Comparison of ENCODE assay signal across 8 cellular contexts in the genomic region with DNA sequence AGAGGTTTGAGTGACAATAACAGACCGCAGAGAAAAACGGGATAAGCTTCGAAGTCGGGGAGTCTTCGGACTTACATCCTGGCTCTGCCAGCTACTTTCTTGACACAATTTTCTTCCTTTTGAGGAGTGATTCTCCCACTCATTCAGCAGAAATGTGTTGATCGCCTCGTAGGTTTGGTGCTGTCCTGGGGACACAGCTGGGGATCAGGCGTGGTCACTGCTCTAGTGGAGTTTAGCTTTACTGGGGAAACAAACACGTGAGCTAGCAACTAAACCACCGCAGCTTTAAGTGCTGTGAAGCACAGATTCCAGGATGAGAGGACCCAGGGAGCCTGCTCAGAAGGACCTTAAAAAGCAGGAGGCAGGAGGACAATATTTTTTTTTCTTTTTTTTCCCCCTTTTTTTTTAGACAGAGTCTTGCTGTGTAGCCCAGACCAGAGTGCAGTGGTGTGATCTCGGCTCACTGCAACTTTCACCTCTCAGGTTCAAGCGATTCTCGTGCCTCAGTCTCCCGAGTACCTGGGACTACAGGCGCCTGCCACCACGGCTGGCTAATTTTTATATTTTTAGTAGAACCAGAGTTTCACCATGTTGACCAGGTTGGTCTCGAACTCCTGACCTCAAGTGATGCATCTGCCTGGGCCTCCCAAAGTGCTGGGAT. TPM values are rescaled to one million over a fixed set of nuclear protein-coding genes. Genes with fewer than 3 reads are reported as not detected.
DNase-seq lines count a peak whose midpoint lies in the region; ATAC-seq and TF ChIP-seq lines count a peak whose summit lies in the region.

No MANE protein-coding gene starts in this region.

- H3K79me2 ChIP-seq in hepatocyte, result no peaks in the 10 kb centered on the region
- H3K79me2 ChIP-seq in smooth muscle cell (ENCODE audit: low read depth), result no peaks in the 10 kb centered on the region

- H3K27me3 ChIP-seq in hepatocyte (no peaks in the 10 kb centered on the region), smooth muscle cell (ENCODE audit: low read depth) (no peaks in the 10 kb centered on the region)

- H3K4me3 ChIP-seq in hepatocyte, result peak overlapping the region; percentile 28
- H3K4me3 ChIP-seq in smooth muscle cell, result peak overlapping the region; percentile 58

- CTCF ChIA-PET in activated naive CD4-positive, alpha-beta T cell treated with anti-CD3 and anti-CD28 coated beads for 36 hours (lab: Charles Lee), result interaction anchor here (0.6 to 2.1 kb wide), 10 partner anchors 9 to 1736 kb away, joined by 3 to 11 read pairs (median 3); a partner anchor contains a TSS

- peak overlapping the region; percentile 100 for H3K27ac Mint-ChIP-seq in activated naive CD4-positive, alpha-beta T cell treated with anti-CD3 and anti-CD28 coated beads for 36 hours
- H3K27ac Mint-ChIP-seq in activated T-helper 2 cell treated with anti-CD3 and anti-CD28 coated beads, Interferon-gamma antibody, Interleukin-2, Interleukin-4, amounts not matched to agents 10 μg/mL and 5 μg/mL and 100 μg/mL, durations not matched to agents 14 hours and 24 hours and 36 hours, result peak overlapping the region; percentile 96

- H3K9me3 ChIP-seq in hepatocyte (ENCODE audit: low read depth) (no peaks in the 10 kb centered on the region), smooth muscle cell (replicated peaks; ENCODE audit: low read depth) (no peaks in the 10 kb centered on the region)

- H4K20me1 ChIP-seq in hepatocyte (ENCODE audit: insufficient read depth, poor library complexity, severe bottlenecking), result no peaks in the 10 kb centered on the region
- no peaks in the 10 kb centered on the region for H4K20me1 ChIP-seq in smooth muscle cell (ENCODE audit: low read depth)

- H2AFZ ChIP-seq in hepatocyte (peak overlapping the region; percentile 66), smooth muscle cell (ENCODE audit: low read depth) (peak overlapping the region; percentile 34)

- intact Hi-C loops in activated naive CD4-positive, alpha-beta T cell treated with anti-CD3 and anti-CD28 coated beads for 36 hours (cut with micrococcal nuclease), result loop anchor here (1.0 to 10.0 kb wide), 9 partner anchors 128 to 1340 kb away; a partner anchor contains a TSS
- intact Hi-C loops in activated T-helper 2 cell treated with anti-CD3 and anti-CD28 coated beads, Interferon-gamma antibody, Interleukin-2, Interleukin-4, amounts not matched to agents 10 μg/mL and 5 μg/mL and 100 μg/mL, durations not matched to agents 14 hours and 24 hours and 36 hours (cut with micrococcal nuclease), result loop anchor here (2.0 to 5.0 kb wide), 3 partner anchors 132 to 357 kb away; a partner anchor contains a TSS

- peak overlapping the region; percentile 90 for H3K4me3 Mint-ChIP-seq in activated naive CD4-positive, alpha-beta T cell treated with anti-CD3 and anti-CD28 coated beads for 36 hours
- H3K4me3 Mint-ChIP-seq in activated T-helper 2 cell treated with anti-CD3 and anti-CD28 coated beads, Interferon-gamma antibody, Interleukin-2, Interleukin-4, amounts not matched to agents 10 μg/mL and 5 μg/mL and 100 μg/mL, durations not matched to agents 14 hours and 24 hours and 36 hours (ENCODE audit: low read depth), result peak overlapping the region; percentile 88

- TF ChIP-seq CTCF in hepatocyte (IDR thresholded peaks at IDR 0.05; ENCODE audit: poor library complexity) (no peak), smooth muscle cell (IDR thresholded peaks at IDR 0.05; ENCODE audit: borderline replicate concordance, insufficient read depth, poor library complexity, severe bottlenecking) (no peak)

- H3K36me3 ChIP-seq in hepatocyte (replicated peaks; ENCODE audit: insufficient read depth, low read depth) (no peaks in the 10 kb centered on the region), smooth muscle cell (ENCODE audit: low read depth) (no peaks in the 10 kb centered on the region)

- H3K4me2 ChIP-seq in hepatocyte (peak overlapping the region; percentile 75), smooth muscle cell (peak overlapping the region; percentile 78)

- no peaks in the 10 kb centered on the region for H3K9me2 ChIP-seq in hepatocyte (replicated peaks; ENCODE audit: insufficient read depth)

- H3K27ac ChIP-seq in hepatocyte (peak overlapping the region; percentile 70), smooth muscle cell (ENCODE audit: low read depth) (peak overlapping the region; percentile 93)

- peaks cover 9% of the 10 kb centered on the region for H3K4me1 ChIP-seq in hepatocyte (ENCODE audit: insufficient read depth)
- H3K4me1 ChIP-seq in smooth muscle cell (ENCODE audit: low read depth), result no peaks in the 10 kb centered on the region

- DNase-seq in activated naive CD4-positive, alpha-beta T cell treated with anti-CD3 and anti-CD28 coated beads for 36 hours, result no peak
- DNase-seq in activated naive CD4-positive, alpha-beta T cell treated with anti-CD3 and anti-CD28 coated beads, Interleukin-2, amount 50 U/mL, for 16 hours, result no peak
- no peak for DNase-seq in activated T-helper 2 cell treated with anti-CD3 and anti-CD28 coated beads, Interferon-gamma antibody, Interleukin-2, Interleukin-4, amounts not matched to agents 10 μg/mL and 5 μg/mL and 100 μg/mL, durations not matched to agents 14 hours and 24 hours and 36 hours (ENCODE audit: low spot score)
- peak; percentile 45 for DNase-seq in hepatocyte (ENCODE audit: low spot score)
- no peak for DNase-seq in smooth muscle cell (lab: John Stamatoyannopoulos, UW; ENCODE audit: unreplicated experiment)
- no peak for DNase-seq in T1000 (lab: John Stamatoyannopoulos, UW)
- DNase-seq in stimulated activated naive CD4-positive, alpha-beta T cell (lab: John Stamatoyannopoulos, UW), result no peak

- peaks cover 29% of the 10 kb centered on the region for H3K4me1 Mint-ChIP-seq in activated naive CD4-positive, alpha-beta T cell treated with anti-CD3 and anti-CD28 coated beads for 36 hours (ENCODE audit: low read depth)
- peaks cover 45% of the 10 kb centered on the region for H3K4me1 Mint-ChIP-seq in activated T-helper 2 cell treated with anti-CD3 and anti-CD28 coated beads, Interferon-gamma antibody, Interleukin-2, Interleukin-4, amounts not matched to agents 10 μg/mL and 5 μg/mL and 100 μg/mL, durations not matched to agents 14 hours and 24 hours and 36 hours (ENCODE audit: low read depth)

- H3K9ac ChIP-seq in smooth muscle cell (ENCODE audit: low read depth), result peak overlapping the region; percentile 17

- H3F3A ChIP-seq in smooth muscle cell (ENCODE audit: low read depth), result no peaks in the 10 kb centered on the region

- H3K9me3 Mint-ChIP-seq in activated naive CD4-positive, alpha-beta T cell treated with anti-CD3 and anti-CD28 coated beads for 36 hours, result no peaks in the 10 kb centered on the region
- H3K9me3 Mint-ChIP-seq in activated T-helper 2 cell treated with anti-CD3 and anti-CD28 coated beads, Interferon-gamma antibody, Interleukin-2, Interleukin-4, amounts not matched to agents 10 μg/mL and 5 μg/mL and 100 μg/mL, durations not matched to agents 14 hours and 24 hours and 36 hours, result no peaks in the 10 kb centered on the region

- no peak for ATAC-seq in HG02840 (IDR thresholded peaks at IDR 0.05; ENCODE audit: low FRiP score, unreplicated experiment)

- WGBS in hepatocyte (ENCODE audit: low lambda C conversion rate, missing lambda C conversion rate), result 40% methylated on average over 17 of the region's 17 CpGs
- WGBS in smooth muscle cell (ENCODE audit: low lambda C conversion rate), result 42% methylated on average over 17 of the region's 17 CpGs

- peaks cover 7% of the 10 kb centered on the region for H3K36me3 Mint-ChIP-seq in activated naive CD4-positive, alpha-beta T cell treated with anti-CD3 and anti-CD28 coated beads for 36 hours (ENCODE audit: low read depth)
- peaks cover 38% of the 10 kb centered on the region for H3K36me3 Mint-ChIP-seq in activated T-helper 2 cell treated with anti-CD3 and anti-CD28 coated beads, Interferon-gamma antibody, Interleukin-2, Interleukin-4, amounts not matched to agents 10 μg/mL and 5 μg/mL and 100 μg/mL, durations not matched to agents 14 hours and 24 hours and 36 hours (ENCODE audit: low read depth)

- H3K27me3 Mint-ChIP-seq in activated naive CD4-positive, alpha-beta T cell treated with anti-CD3 and anti-CD28 coated beads for 36 hours (ENCODE audit: low read depth), result no peaks in the 10 kb centered on the region
- H3K27me3 Mint-ChIP-seq in activated T-helper 2 cell treated with anti-CD3 and anti-CD28 coated beads, Interferon-gamma antibody, Interleukin-2, Interleukin-4, amounts not matched to agents 10 μg/mL and 5 μg/mL and 100 μg/mL, durations not matched to agents 14 hours and 24 hours and 36 hours (ENCODE audit: low read depth), result no peaks in the 10 kb centered on the region

RNA-seq across cellular contexts. Expression of a gene that starts 0.9 kb away (rescaled TPM):
- 10 to 100 TPM; 22.3 to 23.0 TPM for total RNA-seq in activated naive CD4-positive, alpha-beta T cell treated with anti-CD3 and anti-CD28 coated beads for 36 hours
- total RNA-seq in activated T-helper 2 cell treated with anti-CD3 and anti-CD28 coated beads, Interferon-gamma antibody, Interleukin-2, Interleukin-4, amounts not matched to agents 10 μg/mL and 5 μg/mL and 100 μg/mL, durations not matched to agents 14 hours and 24 hours and 36 hours, result 33.9 and 35.9 TPM in 2 replicates
- total RNA-seq in hepatocyte (25.6 and 32.3 TPM in 2 replicates), smooth muscle cell (7.2 and 7.6 TPM in 2 replicates)
- polyA plus RNA-seq in hepatocyte (31.7 and 38.8 TPM in 2 replicates), smooth muscle cell (11.8 and 17.5 TPM in 2 replicates)

RNA-seq across cellular contexts. Expression of a gene that starts 49.8 kb away (rescaled TPM):
- under 1 TPM in 1 of 2 experiments, not detected in 1; 0.15 TPM for total RNA-seq in activated naive CD4-positive, alpha-beta T cell treated with anti-CD3 and anti-CD28 coated beads for 36 hours
- not detected in 2 replicates for total RNA-seq in activated T-helper 2 cell treated with anti-CD3 and anti-CD28 coated beads, Interferon-gamma antibody, Interleukin-2, Interleukin-4, amounts not matched to agents 10 μg/mL and 5 μg/mL and 100 μg/mL, durations not matched to agents 14 hours and 24 hours and 36 hours
- total RNA-seq in hepatocyte (not detected in 2 replicates), smooth muscle cell (not detected in 2 replicates)
- polyA plus RNA-seq in hepatocyte (not detected in 2 replicates), smooth muscle cell (not detected in 2 replicates)
